Comparison of ENCODE assay signal across 15 cellular contexts in genomic region chr3:171490901-171491300, GRCh38. TPM values are rescaled to one million over a fixed set of nuclear protein-coding genes. Genes with fewer than 3 reads are reported as not detected.
DNase-seq lines count a peak whose midpoint lies in the region; ATAC-seq lines count a peak whose summit lies in the region.
"Had no signal": no experiment of that assay in that cellular context is flagged by ENCODE, and none has a peak within 500 bp of the region (broad histone marks: within the 10 kb centered on the region; RNA-seq: fewer than 3 reads in every experiment).

No MANE protein-coding gene starts in this region.

- H3K9me3 Mint-ChIP-seq in activated CD8-positive, alpha-beta memory T cell treated with anti-CD3 and anti-CD28 coated beads, Interleukin-2, amount 10 ng/mL, durations not matched to agents 7 days and 5 days (ENCODE audit: low read depth) = no peaks in the 10 kb centered on the region
- no peaks in the 10 kb centered on the region for H3K9me3 Mint-ChIP-seq in activated T-helper 17 cell treated with anti-CD3 and anti-CD28 coated beads, Interleukin-2, amount 50 U/mL, for 72 hours
- peaks cover 0 to 3% (median 0%) of the 10 kb centered on the region in 9 donors for H3K9me3 Mint-ChIP-seq in naive thymus-derived CD8-positive, alpha-beta T cell
- H3K9me3 Mint-ChIP-seq: brain had no signal

- H3K4me3 Mint-ChIP-seq in activated CD8-positive, alpha-beta memory T cell treated with anti-CD3 and anti-CD28 coated beads, Interleukin-2, amount 10 ng/mL, durations not matched to agents 7 days and 5 days = peak overlapping the region; percentile 66
- peak overlapping the region; percentile 82 for H3K4me3 Mint-ChIP-seq in activated T-helper 17 cell treated with anti-CD3 and anti-CD28 coated beads, Interleukin-2, amount 50 U/mL, for 72 hours
- H3K4me3 Mint-ChIP-seq in naive thymus-derived CD8-positive, alpha-beta T cell = peak overlapping the region in 9 of 10 donors; percentile 51 to 78 (median 70)
- H3K4me3 Mint-ChIP-seq: brain had no signal

- ATAC-seq in activated CD8-positive, alpha-beta memory T cell treated with anti-CD3 and anti-CD28 coated beads, Interleukin-2, amount 10 ng/mL, durations not matched to agents 7 days and 5 days = no peak
- no peak for ATAC-seq in activated T-helper 17 cell treated with anti-CD3 and anti-CD28 coated beads, Interleukin-2, amount 50 U/mL, for 72 hours (replicated peaks)
- no peak for ATAC-seq in naive thymus-derived CD8-positive, alpha-beta T cell
- no peak for ATAC-seq in GM19455 (IDR thresholded peaks at IDR 0.05; ENCODE audit: unreplicated experiment)
- ATAC-seq: left ventricle myocardium superior, mucosa of descending colon had no signal

- POLR2A ChIA-PET in naive thymus-derived CD8-positive, alpha-beta T cell (lab: Charles Lee) = interaction anchor here (0.6 to 4.2 kb wide), 3 partner anchors 13 to 339 kb away, joined by 3 to 28 read pairs (median 6); partner anchors contain the start of gene TNIK

- peaks cover 13% of the 10 kb centered on the region for H3K36me3 Mint-ChIP-seq in activated CD8-positive, alpha-beta memory T cell treated with anti-CD3 and anti-CD28 coated beads, Interleukin-2, amount 10 ng/mL, durations not matched to agents 7 days and 5 days
- H3K36me3 Mint-ChIP-seq in activated T-helper 17 cell treated with anti-CD3 and anti-CD28 coated beads, Interleukin-2, amount 50 U/mL, for 72 hours (ENCODE audit: low read depth) = no peaks in the 10 kb centered on the region
- H3K36me3 Mint-ChIP-seq in naive thymus-derived CD8-positive, alpha-beta T cell = peaks cover 0 to 5% (median 0%) of the 10 kb centered on the region in 3 donors
- H3K36me3 Mint-ChIP-seq: brain had no signal

- no peaks in the 10 kb centered on the region for H3K27me3 Mint-ChIP-seq in activated CD8-positive, alpha-beta memory T cell treated with anti-CD3 and anti-CD28 coated beads, Interleukin-2, amount 10 ng/mL, durations not matched to agents 7 days and 5 days
- H3K27me3 Mint-ChIP-seq in activated T-helper 17 cell treated with anti-CD3 and anti-CD28 coated beads, Interleukin-2, amount 50 U/mL, for 72 hours = no peaks in the 10 kb centered on the region
- H3K27me3 Mint-ChIP-seq in naive thymus-derived CD8-positive, alpha-beta T cell = no peaks in the 10 kb centered on the region
- H3K27me3 Mint-ChIP-seq: brain had no signal

- CTCF ChIA-PET in activated CD8-positive, alpha-beta memory T cell treated with anti-CD3 and anti-CD28 coated beads, Interleukin-2, amount 10 ng/mL, durations not matched to agents 7 days and 5 days (lab: Charles Lee) = interaction anchor here (1.0 to 1.6 kb wide), 4 partner anchors 20 to 235 kb away, joined by 3 to 4 read pairs (median 3); no protein-coding TSS in a partner anchor

- DNase-seq in activated CD8-positive, alpha-beta memory T cell treated with anti-CD3 and anti-CD28 coated beads, Interleukin-2, amount 10 ng/mL, durations not matched to agents 7 days and 5 days = no peak
- no peak for DNase-seq in activated CD8-positive, alpha-beta memory T cell treated with anti-CD3 and anti-CD28 coated beads, Interleukin-2, amount 50 U/mL, for 48 hours
- DNase-seq in HT-29 (ENCODE audit: low spot score) (peak; percentile 40), NOMO-1 (lab: John Stamatoyannopoulos, UW; ENCODE audit: unreplicated experiment in 2 of 2) (no peak)
- DNase-seq in naive thymus-derived CD8-positive, alpha-beta T cell = no peak
- DNase-seq in stimulated activated CD4-positive, alpha-beta T cell treated with anti-CD3 and anti-CD28 coated beads, Interleukin-1b, Interleukin-23, amount 100 ng/mL, for 48 hours = no peak
- DNase-seq: activated naive CD4-positive, alpha-beta T cell treated with anti-CD3 and anti-CD28 coated beads, Interleukin-2, amount 50 U/mL, for 16 hours; left ventricle myocardium superior; mucosa of descending colon; NCI-H524 treated with DMSO at 0.1 percent for 48 hours; Right ventricle myocardium superior; WERI-Rb-1 had no signal

- H3K4me1 Mint-ChIP-seq in activated CD8-positive, alpha-beta memory T cell treated with anti-CD3 and anti-CD28 coated beads, Interleukin-2, amount 10 ng/mL, durations not matched to agents 7 days and 5 days = peaks cover 30% of the 10 kb centered on the region
- H3K4me1 Mint-ChIP-seq in activated T-helper 17 cell treated with anti-CD3 and anti-CD28 coated beads, Interleukin-2, amount 50 U/mL, for 72 hours = peaks cover 30% of the 10 kb centered on the region
- H3K4me1 Mint-ChIP-seq in naive thymus-derived CD8-positive, alpha-beta T cell = peaks cover 19 to 51% (median 43%) of the 10 kb centered on the region in 4 donors
- H3K4me1 Mint-ChIP-seq: brain had no signal

- H3K27ac Mint-ChIP-seq in activated CD8-positive, alpha-beta memory T cell treated with anti-CD3 and anti-CD28 coated beads, Interleukin-2, amount 10 ng/mL, durations not matched to agents 7 days and 5 days = peak overlapping the region; percentile 86
- peak overlapping the region; percentile 84 for H3K27ac Mint-ChIP-seq in activated T-helper 17 cell treated with anti-CD3 and anti-CD28 coated beads, Interleukin-2, amount 50 U/mL, for 72 hours
- H3K27ac Mint-ChIP-seq in naive thymus-derived CD8-positive, alpha-beta T cell = peak overlapping the region in 9 of 10 donors; percentile 8 to 95 (median 86)
- H3K27ac Mint-ChIP-seq: brain had no signal

RNA-seq across cellular contexts. Expression of gene TNIK, which starts 30.7 kb away (rescaled TPM):
- total RNA-seq in activated CD8-positive, alpha-beta memory T cell treated with anti-CD3 and anti-CD28 coated beads, Interleukin-2, amount 10 ng/mL, durations not matched to agents 7 days and 5 days = 10 to 100 TPM; 36.6 to 39.3 TPM
- total RNA-seq in HT-29 (2014; rRNA removed; shearing (Covaris generic)) = 12.4 and 14.6 TPM in 2 replicates
- 10 to 100 TPM; 28.6 to 43.8 TPM for total RNA-seq in activated T-helper 17 cell treated with anti-CD3 and anti-CD28 coated beads, Interleukin-2, amount 50 U/mL, for 72 hours
- total RNA-seq in naive thymus-derived CD8-positive, alpha-beta T cell = 10 to 100 TPM; 47.3 to 50.0 TPM
- 10 to 100 TPM; 13.2 to 16.1 (median 13.8) TPM for polyA plus RNA-seq in naive thymus-derived CD8-positive, alpha-beta T cell
